In the genomic region with DNA sequence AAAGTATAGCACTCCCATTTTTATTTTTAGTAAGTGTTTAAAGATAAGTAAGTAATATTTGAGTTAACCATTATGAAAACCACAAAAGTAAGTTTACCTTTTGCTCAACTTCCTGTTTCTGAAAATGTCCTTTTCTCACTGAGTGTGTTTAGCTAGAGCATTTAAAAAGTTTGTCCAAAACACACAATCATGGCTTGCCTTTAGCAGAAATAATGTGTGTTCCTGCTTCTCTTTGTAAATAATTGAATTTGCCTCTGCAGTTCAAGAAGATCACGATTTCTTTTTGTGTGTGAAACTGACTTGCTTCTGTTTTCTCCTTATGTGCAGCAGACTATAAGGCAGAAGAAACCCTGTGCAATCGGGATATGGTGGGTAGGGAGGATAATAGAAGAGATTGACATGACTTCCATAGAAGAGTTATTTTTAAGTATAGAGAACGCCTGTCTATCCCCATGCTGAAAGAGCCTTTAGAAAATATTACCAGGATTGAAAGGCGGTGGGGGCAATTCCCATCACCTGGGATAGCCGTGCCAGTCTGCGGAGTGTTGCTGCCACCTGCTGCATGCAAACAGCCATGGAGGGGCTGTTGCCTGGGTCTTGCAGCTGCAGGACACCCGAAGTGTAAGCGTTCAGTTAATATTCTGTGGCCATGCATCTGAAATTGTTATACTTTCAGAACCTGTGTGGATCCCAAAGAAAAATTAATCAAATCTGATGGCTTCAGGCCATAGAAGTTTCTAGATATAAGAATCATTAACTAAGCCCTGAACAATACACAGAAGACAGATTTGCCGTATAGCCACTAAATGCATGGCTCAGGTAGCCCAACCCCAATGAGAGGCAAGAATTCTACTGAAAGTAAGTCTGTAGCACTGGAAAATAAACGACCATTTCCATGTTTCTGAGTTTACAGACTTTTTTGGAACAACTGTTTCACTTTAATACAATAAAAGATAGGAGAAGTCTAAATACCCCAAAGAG, we compare ENCODE assay signal across 8 cellular contexts.
DNase-seq lines count a peak whose midpoint lies in the region; ATAC-seq and TF ChIP-seq lines count a peak whose summit lies in the region.

No MANE protein-coding gene starts in this region.

- peak; percentile 44 for TF ChIP-seq CTCF in fibroblast of mammary gland (conservative IDR thresholded peaks at IDR 0.05; ENCODE audit: control insufficient read depth, insufficient read depth, low read depth, low read length)

- H3K9me3 ChIP-seq in BLaER1 treated with 17β-estradiol and CSF1 and Interleukin-3, amounts not matched to agents 10 nM and 100 nM (replicated peaks in 1 of 11): no peaks in the 10 kb centered on the region

- H3K27me3 ChIP-seq in BLaER1 treated with 17β-estradiol and CSF1 and Interleukin-3, amounts not matched to agents 10 nM and 100 nM: no peaks in the 10 kb centered on the region

- H3K4me3 ChIP-seq in BLaER1 treated with 17β-estradiol and CSF1 and Interleukin-3, amounts not matched to agents 10 nM and 100 nM: no peak overlapping the region
- H3K4me3 ChIP-seq in fibroblast of mammary gland (ENCODE audit: control insufficient read depth, low read depth, low read length): no peak overlapping the region

- H3K27ac ChIP-seq in BLaER1 treated with 17β-estradiol and CSF1 and Interleukin-3, amounts not matched to agents 10 nM and 100 nM: no peak overlapping the region

- intact Hi-C loops in posterior cingulate gyrus (cut with DNase I): no loop called here

- DNase-seq in NCI-H774 (lab: John Stamatoyannopoulos, UW) (peak; percentile 15), activated T-cell treated with anti-CD3 and anti-CD28 coated beads for 1 hour (ENCODE audit: low read depth) (peak; percentile 47), fibroblast of mammary gland (ENCODE audit: low read depth) (peak; percentile 28), posterior cingulate gyrus (peak; percentile 15 to 93 (median 64)), GOT3 (lab: John Stamatoyannopoulos, UW) (no peak)

- H3K9ac ChIP-seq in BLaER1 treated with 17β-estradiol and CSF1 and Interleukin-3, amounts not matched to agents 10 nM and 100 nM: no peak overlapping the region

- no peaks in the 10 kb centered on the region for H4K20me1 ChIP-seq in BLaER1 treated with 17β-estradiol and CSF1 and Interleukin-3, amounts not matched to agents 10 nM and 100 nM

- peak overlapping the region; percentile 39 to 96 (median 58) for H3K4me2 ChIP-seq in BLaER1 treated with 17β-estradiol and CSF1 and Interleukin-3, amounts not matched to agents 10 nM and 100 nM

- H3K4me1 ChIP-seq in BLaER1 treated with 17β-estradiol and CSF1 and Interleukin-3, amounts not matched to agents 10 nM and 100 nM: peaks cover 39 to 64% (median 53%) of the 10 kb centered on the region in 10 experiments

- ATAC-seq in GM18870 (IDR thresholded peaks at IDR 0.05; ENCODE audit: unreplicated experiment): peak; percentile 49
- peak; percentile 69 for ATAC-seq in HG03066 (IDR thresholded peaks at IDR 0.05; ENCODE audit: low read depth, unreplicated experiment)

- 0 out of 22 replicates have a peak, but pooled peaks cover 0 to under 1% (median 0%) of the 10 kb centered on the region in 11 experiments for H3K36me3 ChIP-seq in BLaER1 treated with 17β-estradiol and CSF1 and Interleukin-3, amounts not matched to agents 10 nM and 100 nM
